ENCODE assay signal across 11 cellular contexts in genomic region chr5:181126841-181127240, GRCh38. TPM values are rescaled to one million over a fixed set of nuclear protein-coding genes. Genes with fewer than 3 reads are reported as not detected.
"Had no signal": no experiment of that assay in that cellular context is flagged by ENCODE, and none has a peak within 500 bp of the region (broad histone marks: within the 10 kb centered on the region; RNA-seq: fewer than 3 reads in every experiment).

No MANE protein-coding gene starts in this region.

- H3K9me3 ChIP-seq: HAP-1 had no signal

- H3K36me3 ChIP-seq: HAP-1 had no signal

- H3K27ac Mint-ChIP-seq: HFFc6 had no signal

- H2AFZ ChIP-seq: GM23248 had no signal

- H3K27ac ChIP-seq: GM23248, HL-60 had no signal

- ATAC-seq: HCT116, HepG2, K562 had no signal

- H3K4me1 ChIP-seq: HAP-1 had no signal

- H3K4me3 Mint-ChIP-seq: HFFc6 had no signal

- H3K4me3 ChIP-seq: GM23248, HAP-1, K562 had no signal

- DNase-seq: GM23248, GOT3, H7, HFFc6 had no signal

- H3K9me3 Mint-ChIP-seq: HFFc6 had no signal

- H3K9ac ChIP-seq: GM23248 had no signal

RNA-seq across cellular contexts. Expression of gene OR2V1, which starts 4.1 kb away (rescaled TPM):
- total RNA-seq: GM23248, H4, H7, HepG2, HFFc6, HT1080 had no signal
- polyA plus RNA-seq: GM23248, HepG2 had no signal

RNA-seq across cellular contexts. Expression of gene OR2V2, which starts 20.5 kb away (rescaled TPM):
- total RNA-seq: GM23248, H4, H7, HepG2, HFFc6, HT1080, K562 had no signal
- polyA plus RNA-seq: GM23248, HepG2 had no signal
